In genomic region chr16:8894736-8895334, GRCh38 we compare ENCODE assay signal across 16 cellular contexts. TPM values are rescaled to one million over a fixed set of nuclear protein-coding genes. Genes with fewer than 3 reads are reported as not detected.
"Had no signal": no experiment of that assay in that cellular context is flagged by ENCODE, and none has a peak within 500 bp of the region (broad histone marks: within the 10 kb centered on the region; RNA-seq: fewer than 3 reads in every experiment).

No MANE protein-coding gene starts in this region.

- DNase-seq: activated CD4-positive, CD25-positive, alpha-beta regulatory T cell; activated CD8-positive, alpha-beta memory T cell treated with anti-CD3 and anti-CD28 coated beads, Interleukin-2, amount 10 ng/mL, durations not matched to agents 7 days and 5 days; activated T-cell treated with anti-CD3 and anti-CD28 coated beads, Interleukin-2, amount 50 U/mL, for 48 hours; amniotic stem cell; brain microvascular endothelial cell; left colon; stimulated activated CD4-positive, alpha-beta T cell treated with anti-CD3 and anti-CD28 coated beads, Interleukin-4, amount 100 ng/mL, for 4 hours had no signal

- H3K27ac Mint-ChIP-seq: activated CD8-positive, alpha-beta memory T cell treated with anti-CD3 and anti-CD28 coated beads, Interleukin-2, amount 10 ng/mL, durations not matched to agents 7 days and 5 days had no signal

- H3K27ac ChIP-seq: brain microvascular endothelial cell, dorsolateral prefrontal cortex, esophagus muscularis mucosa, ovary, vagina had no signal

- H3K36me3 ChIP-seq: ovary had no signal

- H3K27me3 Mint-ChIP-seq: activated CD8-positive, alpha-beta memory T cell treated with anti-CD3 and anti-CD28 coated beads, Interleukin-2, amount 10 ng/mL, durations not matched to agents 7 days and 5 days had no signal

- H3K9me3 ChIP-seq: esophagus muscularis mucosa, ovary, vagina had no signal

- H3K4me1 ChIP-seq: vagina had no signal

- H3K4me3 ChIP-seq: dorsolateral prefrontal cortex, esophagus muscularis mucosa, ovary, vagina had no signal

- H3K4me3 Mint-ChIP-seq: activated CD8-positive, alpha-beta memory T cell treated with anti-CD3 and anti-CD28 coated beads, Interleukin-2, amount 10 ng/mL, durations not matched to agents 7 days and 5 days had no signal

- H3K27me3 ChIP-seq: brain microvascular endothelial cell, dorsolateral prefrontal cortex, esophagus muscularis mucosa, ovary, vagina had no signal

- ATAC-seq: activated CD8-positive, alpha-beta memory T cell treated with anti-CD3 and anti-CD28 coated beads, Interleukin-2, amount 10 ng/mL, durations not matched to agents 7 days and 5 days; left colon had no signal

RNA-seq across cellular contexts. Expression of gene LITAFD, which starts 12.7 kb away (rescaled TPM):
- total RNA-seq: activated CD8-positive, alpha-beta memory T cell treated with anti-CD3 and anti-CD28 coated beads, Interleukin-2, amount 10 ng/mL, durations not matched to agents 7 days and 5 days; esophagus muscularis mucosa; fibroblast of villous mesenchyme; left colon; ovary; renal cortical epithelial cell; T-helper 2 cell treated with Interferon-gamma antibody and Interleukin-4, amounts not matched to agents 100 ng/mL and 5 ng/mL, for 36 hours; vagina had no signal
- polyA plus RNA-seq: neural cell, ovary, thymus had no signal
